9 cellular contexts compared by ENCODE assay signal in genomic region chr14:90726656-90727055, GRCh38.
DNase-seq lines count a peak whose midpoint lies in the region; ATAC-seq, FAIRE-seq and TF ChIP-seq lines count a peak whose summit lies in the region.
"Had no signal": no experiment of that assay in that cellular context is flagged by ENCODE, and none has a peak within 500 bp of the region (broad histone marks: within the 10 kb centered on the region; RNA-seq: fewer than 3 reads in every experiment).

No MANE protein-coding gene starts in this region.

- no peak for TF ChIP-seq EP300 in upper lobe of left lung (IDR thresholded peaks at IDR 0.05)

- no peaks in the 10 kb centered on the region for H3K9me3 ChIP-seq in upper lobe of left lung

- no peak for FAIRE-seq in bronchial epithelial cell (lab: Jason Lieb, UNC)

- no peak overlapping the region for H3K4me3 ChIP-seq in bronchial epithelial cell (ENCODE audit: low read depth, low read length)
- H3K4me3 ChIP-seq in upper lobe of left lung, result no peak overlapping the region

- H3K27ac ChIP-seq in upper lobe of left lung, result no peak overlapping the region
- H3K27ac ChIP-seq: 22Rv1 had no signal

- 49 to 56% methylated on average over 9 of the region's 9 CpGs for WGBS in upper lobe of left lung, 2 donors

- peaks cover 0 to 4% (median 0%) of the 10 kb centered on the region in 4 donors for H3K4me1 ChIP-seq in upper lobe of left lung

- H3K36me3 ChIP-seq in bronchial epithelial cell (ENCODE audit: control insufficient read depth, insufficient read depth, low read length) (no peaks in the 10 kb centered on the region), upper lobe of left lung (no peaks in the 10 kb centered on the region)

- peak; percentile 42 for TF ChIP-seq CTCF in bronchial epithelial cell (IDR thresholded peaks at IDR 0.05; ENCODE audit: insufficient read depth, low read length, severe bottlenecking)
- peak in 2 of 6 experiments; percentile 20 to 30 for TF ChIP-seq CTCF in upper lobe of left lung (IDR thresholded peaks at IDR 0.05)

- H3K27me3 ChIP-seq in bronchial epithelial cell (ENCODE audit: control insufficient read depth, insufficient read depth, low read length) (no peaks in the 10 kb centered on the region), upper lobe of left lung (no peaks in the 10 kb centered on the region)

- no peak for TF ChIP-seq POLR2A in upper lobe of left lung (IDR thresholded peaks at IDR 0.05)

- DNase-seq in DMS 273 (lab: John Stamatoyannopoulos, UW; ENCODE audit: unreplicated experiment) (peak; percentile 12), DMS 273 treated with DMSO at 0.1 percent for 48 hours (lab: John Stamatoyannopoulos, UW) (no peak), bronchial epithelial cell (ENCODE audit: low read depth) (peak; percentile 71), left kidney (ENCODE audit: low read depth, low spot score) (peak; percentile 89), upper lobe of left lung (peak in 1 of 2 donors; percentile 37), NCI-H345 treated with DMSO at 0.1 percent for 48 hours (lab: John Stamatoyannopoulos, UW; ENCODE audit: unreplicated experiment) (no peak)
- DNase-seq in activated CD4-positive, alpha-beta T cell treated with anti-CD3 and anti-CD28 coated beads, Interleukin-2, amount 50 U/mL, for 48 hours, result no peak

- ATAC-seq in upper lobe of left lung (ENCODE audit: low FRiP score in 2 of 2) (peak; percentile 49 to 67), GM21528 (IDR thresholded peaks at IDR 0.05; ENCODE audit: low FRiP score, unreplicated experiment) (no peak)

Comparison
In these comparisons a context has a peak if more than half of its experiments do, and no peak if none do; other contexts are left out.
1. DNase-seq: peak in DMS 273 (single experiment), bronchial epithelial cell (single experiment) and left kidney (single experiment); none in DMS 273 treated with DMSO at 0.1 percent for 48 hours (single experiment), NCI-H345 treated with DMSO at 0.1 percent for 48 hours (single experiment) and activated CD4-positive, alpha-beta T cell treated with anti-CD3 and anti-CD28 coated beads, Interleukin-2, amount 50 U/mL, for 48 hours (0 of 2).